15 cellular contexts compared by ENCODE assay signal in the genomic region with DNA sequence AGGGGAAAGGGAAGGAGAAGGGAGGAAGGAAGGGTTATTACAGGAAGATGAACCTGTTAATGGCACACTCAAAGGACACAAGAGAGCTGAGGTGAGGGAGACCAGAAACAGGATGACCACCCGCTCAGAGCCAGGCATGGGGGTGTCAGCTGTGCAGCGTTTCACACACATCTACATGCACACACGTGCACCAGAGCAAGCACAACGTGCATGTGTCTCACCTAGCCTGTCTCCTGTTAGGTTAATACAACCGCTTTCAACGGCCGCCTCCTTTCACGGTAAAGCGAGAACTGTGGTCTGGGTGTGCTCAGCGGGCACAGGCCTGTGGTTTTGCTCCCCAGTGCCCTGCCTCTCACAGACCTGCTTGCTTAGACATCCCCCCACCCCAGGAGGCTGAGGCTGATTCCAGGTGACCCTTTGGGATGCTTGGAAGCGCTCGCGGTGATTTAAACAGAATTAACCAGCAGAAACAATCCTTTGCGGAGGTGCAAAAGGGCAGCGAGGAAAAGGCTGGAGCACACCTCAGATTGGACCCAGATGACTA.
"Had no signal": no experiment of that assay in that cellular context is flagged by ENCODE, and none has a peak within 500 bp of the region (broad histone marks: within the 10 kb centered on the region; RNA-seq: fewer than 3 reads in every experiment).

No MANE protein-coding gene starts in this region.

- H3K27me3 ChIP-seq: heart left ventricle, tibial artery had no signal

- H3K36me3 ChIP-seq: prostate gland had no signal

- ATAC-seq: activated CD8-positive, alpha-beta T cell treated with anti-CD3 and anti-CD28 coated beads, Interleukin-2, amount 10 ng/mL, durations not matched to agents 7 days and 5 days; esophagus mucosa; heart left ventricle; left cardiac atrium had no signal

- H3K27ac ChIP-seq: heart left ventricle, prostate gland, tibial artery, VCaP had no signal

- H3K9me3 ChIP-seq: heart left ventricle, prostate gland had no signal

- DNase-seq: activated CD4-positive, alpha-beta T cell treated with anti-CD3 and anti-CD28 coated beads, Interleukin-2, amount 10 ng/mL, durations not matched to agents 7 days and 5 days; activated CD4-positive, CD25-positive, alpha-beta regulatory T cell treated with anti-CD3 and anti-CD28 coated beads, Interleukin-2, amount 50 U/mL, for 72 hours; activated CD8-positive, alpha-beta T cell treated with anti-CD3 and anti-CD28 coated beads, Interleukin-2, amount 10 ng/mL, durations not matched to agents 7 days and 5 days; activated gamma-delta T cell; activated naive CD4-positive, alpha-beta T cell treated with anti-CD3 and anti-CD28 coated beads, Interleukin-2, amount 50 U/mL, for 16 hours; anterior cingulate cortex; effector CD4-positive, alpha-beta T cell; heart left ventricle; islet precursor cell; left cardiac atrium; stimulated activated CD4-positive, alpha-beta T cell treated with anti-CD3 and anti-CD28 coated beads, Interleukin-4, amount 100 ng/mL, for 4 hours; tibial artery had no signal

- H3K4me3 ChIP-seq: heart left ventricle, prostate gland, tibial artery had no signal
